18 cellular contexts compared by ENCODE assay signal in the genomic region with DNA sequence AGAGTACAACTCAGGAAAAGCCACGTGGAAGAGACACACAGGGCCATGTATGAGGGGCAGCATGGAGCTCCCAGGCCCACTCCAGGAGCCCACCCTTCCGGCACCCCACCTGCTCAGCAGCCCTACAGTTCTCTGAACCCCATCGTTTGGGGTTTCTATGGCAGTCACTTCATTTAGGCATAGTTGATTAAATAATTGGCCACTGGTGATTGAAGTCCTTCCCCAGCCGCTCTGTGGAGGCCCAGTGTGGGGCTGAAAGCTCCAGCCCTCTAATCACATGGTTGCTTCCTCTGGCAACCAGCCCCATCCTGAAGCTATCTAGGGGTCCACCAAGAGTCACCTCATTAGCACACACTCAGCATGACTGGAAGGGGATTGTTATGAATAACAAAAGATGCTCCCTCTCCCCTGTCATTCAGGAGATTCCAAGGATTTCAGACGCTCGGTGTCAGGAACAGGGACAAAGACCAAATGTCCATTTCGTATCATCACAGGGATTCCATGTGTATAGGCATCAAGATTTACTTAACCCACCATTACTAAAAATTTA. TPM values are rescaled to one million over a fixed set of nuclear protein-coding genes. Genes with fewer than 3 reads are reported as not detected.
DNase-seq lines count a peak whose midpoint lies in the region; ATAC-seq and TF ChIP-seq lines count a peak whose summit lies in the region.
"Had no signal": no experiment of that assay in that cellular context is flagged by ENCODE, and none has a peak within 500 bp of the region (broad histone marks: within the 10 kb centered on the region; RNA-seq: fewer than 3 reads in every experiment).

No MANE protein-coding gene starts in this region.

- no peak for ATAC-seq in left lobe of liver
- ATAC-seq in T-cell (replicated peaks in 1 of 4) = no peak

- peak; percentile 4 for DNase-seq in WERI-Rb-1
- DNase-seq in endodermal cell = peak; percentile 50
- DNase-seq in left lobe of liver (ENCODE audit: low spot score) = peak; percentile 32
- no peak for DNase-seq in GM10266 (ENCODE audit: extremely low spot score)
- DNase-seq in GF-D8 (lab: John Stamatoyannopoulos, UW) = no peak
- DNase-seq in T-cell = no peak
- no peak for DNase-seq in Peyer's patch
- DNase-seq: HCEC 1CT, HFFc6 had no signal

- H3K27me3 Mint-ChIP-seq in endodermal cell (ENCODE audit: insufficient read depth) (peaks cover 31% of the 10 kb centered on the region), T-cell (peaks cover 6 to 29% of the 10 kb centered on the region in 2 donors)

- peaks cover 82% of the 10 kb centered on the region for H3K27me3 ChIP-seq in WERI-Rb-1 (ENCODE audit: insufficient read depth, low read depth, severe bottlenecking)
- no peaks in the 10 kb centered on the region for H3K27me3 ChIP-seq in endodermal cell (ENCODE audit: control insufficient read depth, insufficient read depth, low read length, poor library complexity, severe bottlenecking)
- no peaks in the 10 kb centered on the region for H3K27me3 ChIP-seq in Peyer's patch

- H3K27ac Mint-ChIP-seq in endodermal cell = no peak overlapping the region
- no peak overlapping the region for H3K27ac Mint-ChIP-seq in T-cell
- H3K27ac Mint-ChIP-seq: CD8-positive, alpha-beta memory T cell; HFFc6; IgD-negative memory B cell had no signal

- H3K9me3 ChIP-seq in WERI-Rb-1 (ENCODE audit: severe bottlenecking) (peaks cover 34% of the 10 kb centered on the region), endodermal cell (ENCODE audit: control insufficient read depth, low read length) (no peaks in the 10 kb centered on the region), Peyer's patch (no peaks in the 10 kb centered on the region)
- H3K9me3 ChIP-seq: Caco-2 had no signal

- CTCF ChIA-PET in T-cell (lab: Charles Lee) = no interaction called here

- H3K4me1 Mint-ChIP-seq in endodermal cell (no peaks in the 10 kb centered on the region), T-cell (peaks cover 26 to 29% (median 27%) of the 10 kb centered on the region in 3 donors)
- H3K4me1 Mint-ChIP-seq: IgD-negative memory B cell had no signal

- H3K4me3 Mint-ChIP-seq in endodermal cell (no peak overlapping the region), T-cell (no peak overlapping the region)
- H3K4me3 Mint-ChIP-seq: CD8-positive, alpha-beta memory T cell; HFFc6; IgD-negative memory B cell had no signal

- TF ChIP-seq POLR2A in Peyer's patch (IDR thresholded peaks at IDR 0.05) = no peak

- no peaks in the 10 kb centered on the region for H3K4me1 ChIP-seq in endodermal cell (ENCODE audit: control insufficient read depth, insufficient read depth, low read length)
- H3K4me1 ChIP-seq in Peyer's patch = no peaks in the 10 kb centered on the region
- H3K4me1 ChIP-seq: A549, Caco-2 had no signal

- H3K36me3 ChIP-seq in WERI-Rb-1 (no peaks in the 10 kb centered on the region), endodermal cell (ENCODE audit: control insufficient read depth, insufficient read depth, low read length) (no peaks in the 10 kb centered on the region), Peyer's patch (no peaks in the 10 kb centered on the region)

- H3K36me3 Mint-ChIP-seq in endodermal cell (ENCODE audit: low read depth) = no peaks in the 10 kb centered on the region
- no peaks in the 10 kb centered on the region for H3K36me3 Mint-ChIP-seq in T-cell
- H3K36me3 Mint-ChIP-seq: CD8-positive, alpha-beta memory T cell; IgD-negative memory B cell had no signal

- TF ChIP-seq CTCF in WERI-Rb-1 (IDR thresholded peaks at IDR 0.05; ENCODE audit: low read depth, low read length) = no peak
- no peak for TF ChIP-seq CTCF in endodermal cell (conservative IDR thresholded peaks at IDR 0.05)
- TF ChIP-seq CTCF in GM10266 (IDR thresholded peaks at IDR 0.05; ENCODE audit: control insufficient read depth, insufficient read depth, low read depth, missing control alignments) = no peak
- TF ChIP-seq CTCF in Peyer's patch (IDR thresholded peaks at IDR 0.05) = no peak

- no peak overlapping the region for H3K9ac ChIP-seq in endodermal cell (ENCODE audit: extremely low read depth, low read length, poor library complexity, severe bottlenecking)
- H3K9ac ChIP-seq: GM23248 had no signal

- H3K9me3 Mint-ChIP-seq in endodermal cell (peaks cover 3% of the 10 kb centered on the region), T-cell (peaks cover 0 to 5% (median 0%) of the 10 kb centered on the region in 3 donors)
- H3K9me3 Mint-ChIP-seq: HFFc6 had no signal

- POLR2A ChIA-PET in T-cell (lab: Charles Lee) = no interaction called here

- 66 to 80% methylated on average over 7 of the region's 7 CpGs for WGBS in endodermal cell (ENCODE audit: insufficient coverage in 1 of 2, insufficient read length in 1 of 2), 2 experiments

- no peak overlapping the region for H3K4me3 ChIP-seq in WERI-Rb-1 (ENCODE audit: low read depth, low read length)
- no peak overlapping the region for H3K4me3 ChIP-seq in endodermal cell (ENCODE audit: low read length)
- no peak overlapping the region for H3K4me3 ChIP-seq in Peyer's patch
- H3K4me3 ChIP-seq: A549, GM23248 had no signal

- H3K27ac ChIP-seq in WERI-Rb-1 (no peak overlapping the region), endodermal cell (ENCODE audit: low read depth, low read length) (no peak overlapping the region), Peyer's patch (no peak overlapping the region)
- H3K27ac ChIP-seq: A549, GM23248 had no signal

RNA-seq across cellular contexts. Expression of gene S100A7A, which starts 12.2 kb away (rescaled TPM):
- total RNA-seq in endodermal cell (not detected), left lobe of liver (not detected), T-cell (not detected), Peyer's patch (not detected)
- not detected for polyA plus RNA-seq in endodermal cell (2013, experiment 1 of 2)
- polyA plus RNA-seq in endodermal cell (2013, experiment 2 of 2) = not detected
- total RNA-seq: Caco-2; CD8-positive, alpha-beta memory T cell; GM23248; HFFc6; HT1080 had no signal
- polyA plus RNA-seq: A549; AG04450; BJ; CD14-positive monocyte; CD8-positive, alpha-beta memory T cell; GM23248; IgD-negative memory B cell had no signal

RNA-seq across cellular contexts. Expression of gene S100A8, which starts 13.3 kb away (rescaled TPM):
- not detected for total RNA-seq in endodermal cell
- polyA plus RNA-seq in endodermal cell (2013, experiment 1 of 2) = not detected
- polyA plus RNA-seq in endodermal cell (2013, experiment 2 of 2) = not detected
- 23.7 TPM for total RNA-seq in left lobe of liver
- 1 to 10 TPM in 2 of 5 donors, not detected in 3; 1.1 to 3.8 TPM for total RNA-seq in T-cell
- 1 to 10 TPM in 2 of 4 donors, not detected in 2; 7.6 to 9.8 TPM for total RNA-seq in Peyer's patch
- total RNA-seq: Caco-2; CD8-positive, alpha-beta memory T cell; GM23248; HFFc6; HT1080 had no signal
- polyA plus RNA-seq: A549; AG04450; BJ; CD8-positive, alpha-beta memory T cell; GM23248 had no signal

RNA-seq across cellular contexts. Expression of gene S100A12, which starts 28.7 kb away (rescaled TPM):
- total RNA-seq in endodermal cell (not detected), left lobe of liver (1.2 TPM), T-cell (1 to 10 TPM in 1 of 5 donors, not detected in 4; 1.1 TPM), Peyer's patch (not detected)
- polyA plus RNA-seq in endodermal cell (2013, experiment 1 of 2) = not detected
- not detected for polyA plus RNA-seq in endodermal cell (2013, experiment 2 of 2)
- total RNA-seq: Caco-2; CD8-positive, alpha-beta memory T cell; GM23248; HFFc6; HT1080 had no signal
- polyA plus RNA-seq: A549; AG04450; BJ; CD8-positive, alpha-beta memory T cell; GM23248 had no signal

RNA-seq across cellular contexts. Expression of gene S100A9, which starts 46.5 kb away (rescaled TPM):
- total RNA-seq in endodermal cell = not detected
- not detected for polyA plus RNA-seq in endodermal cell (2013, experiment 1 of 2)
- polyA plus RNA-seq in endodermal cell (2013, experiment 2 of 2) = not detected
- 36.3 TPM for total RNA-seq in left lobe of liver
- 10 to 100 TPM in 1 of 5 donors, 1 to 10 TPM in 2, under 1 TPM in 1, not detected in 1; 0.98 to 11.5 (median 2.5) TPM for total RNA-seq in T-cell
- total RNA-seq in Peyer's patch = 10 to 100 TPM in 3 of 4 donors, 1 to 10 TPM in 1; 6.8 to 96.6 (median 17.6) TPM
- total RNA-seq: Caco-2, GM23248, HFFc6, HT1080 had no signal
- polyA plus RNA-seq: AG04450, BJ, GM23248 had no signal

RNA-seq across cellular contexts. Expression of gene PGLYRP4, which starts 55.5 kb away (rescaled TPM):
- total RNA-seq in endodermal cell (not detected), left lobe of liver (not detected), T-cell (not detected), Peyer's patch (not detected)
- not detected for polyA plus RNA-seq in endodermal cell (2013, experiment 1 of 2)
- polyA plus RNA-seq in endodermal cell (2013, experiment 2 of 2) = not detected
- total RNA-seq: Caco-2; CD8-positive, alpha-beta memory T cell; GM23248; HFFc6; HT1080 had no signal
- polyA plus RNA-seq: A549; AG04450; BJ; CD14-positive monocyte; CD8-positive, alpha-beta memory T cell; GM23248; IgD-negative memory B cell had no signal

Comparison
In these comparisons a context has a peak if more than half of its experiments do, and no peak if none do; other contexts are left out.
1. DNase-seq: peak in WERI-Rb-1 (single experiment), endodermal cell (single experiment) and left lobe of liver (single experiment); none in GM10266 (single experiment), GF-D8 (single experiment), T-cell (0 of 34) and Peyer's patch (0 of 3).